In the genomic region with DNA sequence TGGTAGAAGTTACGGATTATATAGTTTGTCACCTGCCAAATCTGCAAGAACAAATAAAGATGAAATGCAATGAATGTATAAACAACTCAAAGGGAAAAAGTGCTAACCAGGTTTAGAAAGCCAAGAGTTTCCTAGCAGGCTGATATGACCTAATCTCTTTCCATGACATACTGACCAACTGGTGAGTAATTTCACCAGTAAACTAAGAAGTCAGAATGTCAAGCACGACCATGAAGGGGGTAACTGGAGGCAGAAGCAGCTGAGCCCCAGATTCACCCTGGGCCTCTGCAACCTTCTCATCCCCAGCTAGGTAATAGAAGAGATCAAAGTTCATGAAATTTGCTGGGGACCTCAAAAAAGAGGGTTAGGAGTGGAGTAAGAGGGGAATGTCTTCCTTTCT, we compare ENCODE assay signal across 12 cellular contexts. TPM values are rescaled to one million over a fixed set of nuclear protein-coding genes. Genes with fewer than 3 reads are reported as not detected.
DNase-seq lines count a peak whose midpoint lies in the region; ATAC-seq and TF ChIP-seq lines count a peak whose summit lies in the region.
"Had no signal": no experiment of that assay in that cellular context is flagged by ENCODE, and none has a peak within 500 bp of the region (broad histone marks: within the 10 kb centered on the region; RNA-seq: fewer than 3 reads in every experiment).

No MANE protein-coding gene starts in this region.

- no peaks in the 10 kb centered on the region for H3K4me1 ChIP-seq in testis
- H3K4me1 ChIP-seq: SJCRH30 had no signal

- no peak overlapping the region for H3K4me3 Mint-ChIP-seq in osteocyte (ENCODE audit: unreplicated experiment)
- H3K4me3 Mint-ChIP-seq: neural progenitor cell had no signal

- DNase-seq in choroid plexus epithelial cell (ENCODE audit: low read depth) (peak; percentile 43), testis (no peak), NCI-H2171 (lab: John Stamatoyannopoulos, UW) (no peak), osteocyte (ENCODE audit: extremely low spot score, unreplicated experiment) (no peak), GOT3 (lab: John Stamatoyannopoulos, UW) (no peak)
- peak; percentile 21 to 22 for DNase-seq in stimulated activated CD8-positive, alpha-beta memory T cell treated with anti-CD3 and anti-CD28 coated beads, Interleukin-15, amount 100 ng/mL, for 48 hours (ENCODE audit: low read depth in 2 of 2)
- DNase-seq: erythroblast, NCI-H510A, SJCRH30 had no signal

- TF ChIP-seq POLR2A in testis (IDR thresholded peaks at IDR 0.05), result no peak

- no peak for TF ChIP-seq CTCF in choroid plexus epithelial cell (conservative IDR thresholded peaks at IDR 0.05; ENCODE audit: low read depth, low read length)
- no peak for TF ChIP-seq CTCF in testis (IDR thresholded peaks at IDR 0.05)
- TF ChIP-seq CTCF in osteocyte (IDR thresholded peaks at IDR 0.05), result no peak

- no peak overlapping the region for H3K27ac Mint-ChIP-seq in osteocyte (ENCODE audit: unreplicated experiment)

- no peak overlapping the region for H3K27ac ChIP-seq in testis
- H3K27ac ChIP-seq: neural progenitor cell, SJCRH30 had no signal

- peaks cover 25% of the 10 kb centered on the region for H3K27me3 Mint-ChIP-seq in osteocyte (ENCODE audit: unreplicated experiment)

- intact Hi-C loops in testis (cut with DNase I; ENCODE audit: low total_unique reads), result no loop called here

- H3K36me3 Mint-ChIP-seq in osteocyte (ENCODE audit: unreplicated experiment), result peaks cover 4% of the 10 kb centered on the region

- peaks cover 9% of the 10 kb centered on the region for H3K4me1 Mint-ChIP-seq in osteocyte (ENCODE audit: unreplicated experiment)

- peaks cover 17% of the 10 kb centered on the region for H3K9me3 Mint-ChIP-seq in osteocyte (ENCODE audit: unreplicated experiment)

- H3K9me3 ChIP-seq in testis, result no peaks in the 10 kb centered on the region

- WGBS in testis, 2 donors, result 82 to 88% methylated on average over 2 of the region's 2 CpGs

- ATAC-seq in GM18870 (IDR thresholded peaks at IDR 0.05; ENCODE audit: unreplicated experiment) (peak; percentile 63), HG03039 (IDR thresholded peaks at IDR 0.05; ENCODE audit: unreplicated experiment) (peak; percentile 51)

- H3K27me3 ChIP-seq in testis, result no peaks in the 10 kb centered on the region
- H3K27me3 ChIP-seq: SJCRH30 had no signal

- no peak overlapping the region for H3K4me3 ChIP-seq in choroid plexus epithelial cell (ENCODE audit: low read depth, low read length)
- no peak overlapping the region for H3K4me3 ChIP-seq in testis
- H3K4me3 ChIP-seq: neural progenitor cell, SJCRH30 had no signal

- H3K36me3 ChIP-seq in testis (ENCODE audit: low read depth, missing control alignments), result no peaks in the 10 kb centered on the region
- H3K36me3 ChIP-seq: neural progenitor cell, SJCRH30 had no signal

RNA-seq across cellular contexts. Expression of gene RHOB, which starts 10.2 kb away (rescaled TPM):
- total RNA-seq in testis (100 to 1,000 TPM; 186 to 244 TPM), osteocyte (141 and 160 TPM in 2 replicates)
- 86.3 TPM for polyA plus RNA-seq in testis (ENCODE audit: insufficient read depth, low read depth, low replicate concordance)

Comparison
In these comparisons a context has a peak if more than half of its experiments do, and no peak if none do; other contexts are left out.
1. DNase-seq: peak in choroid plexus epithelial cell (single experiment) and stimulated activated CD8-positive, alpha-beta memory T cell treated with anti-CD3 and anti-CD28 coated beads, Interleukin-15, amount 100 ng/mL, for 48 hours (2 of 2); none in testis (single experiment), NCI-H2171 (single experiment), osteocyte (single experiment) and GOT3 (single experiment).